In the genomic region with DNA sequence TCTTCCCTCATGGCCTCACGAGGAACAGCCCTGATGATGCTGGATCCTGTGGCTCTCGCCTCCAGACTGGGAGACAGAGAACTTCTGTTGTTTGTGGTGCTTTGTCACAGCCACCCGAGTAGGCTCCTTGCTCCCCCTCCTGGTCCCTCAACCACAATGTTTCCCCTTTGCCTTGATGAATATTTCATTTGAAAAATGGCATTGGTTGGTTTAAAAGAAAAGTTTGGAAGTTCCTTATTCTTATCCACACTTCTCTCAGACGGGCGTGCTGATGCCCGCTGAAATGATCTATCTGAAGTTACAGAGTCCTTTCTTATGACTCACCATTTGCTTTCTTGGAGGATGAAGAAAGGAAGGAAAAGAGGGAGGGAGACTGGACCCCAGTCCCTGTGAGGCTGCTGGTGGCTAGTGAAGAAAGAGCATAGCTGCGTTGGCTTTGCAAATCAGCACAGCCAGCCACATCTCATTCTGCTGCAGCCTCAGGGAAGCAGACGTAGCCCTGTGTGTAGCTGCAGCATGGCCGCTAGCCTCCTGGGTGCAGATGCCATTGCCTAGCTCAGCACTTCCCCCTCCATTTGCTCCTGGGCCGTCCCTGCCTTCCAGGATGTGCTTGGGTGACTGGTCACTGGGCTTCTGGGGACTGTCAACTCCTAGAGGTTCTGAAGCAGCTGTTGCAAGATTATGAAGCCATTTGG, we compare ENCODE assay signal across 8 cellular contexts.
DNase-seq lines count a peak whose midpoint lies in the region; ATAC-seq and TF ChIP-seq lines count a peak whose summit lies in the region.

No MANE protein-coding gene starts in this region.

- POLR2A ChIA-PET in SK-N-SH (lab: Yijun Ruan, JAX): no interaction called here

- no peaks in the 10 kb centered on the region for H3K79me2 ChIP-seq in SK-N-SH (ENCODE audit: insufficient read depth)

- H4K20me1 ChIP-seq in SK-N-SH (ENCODE audit: insufficient read depth): no peaks in the 10 kb centered on the region

- TF ChIP-seq CTCF in AG09309 (IDR thresholded peaks at IDR 0.05; ENCODE audit: control insufficient read depth, insufficient read depth, low read depth, low read length, missing control alignments) (peak; percentile 43), SK-N-SH (IDR thresholded peaks at IDR 0.05) (peak; percentile 50)

- DNase-seq in AG09309 (ENCODE audit: low read depth) (no peak), H4 (ENCODE audit: low spot score) (peak; percentile 64), SK-N-SH (peak; percentile 64), anterior cingulate cortex (lab: John Stamatoyannopoulos, UW) (peak in 30 of 58 donors; percentile 5 to 72 (median 27)), iPS DF 19.7 (ENCODE audit: low read depth, low spot score) (peak; percentile 15)
- DNase-seq in stimulated activated CD4-positive, alpha-beta T cell treated with anti-CD3 and anti-CD28 coated beads, Interleukin-2, amount 100 ng/mL, for 24 hours: peak; percentile 33 to 52

- peaks cover 0 to 9% of the 10 kb centered on the region in 2 experiments; a peak in 1 of 4 replicates for H3K4me1 ChIP-seq in SK-N-SH (ENCODE audit: control insufficient read depth in 1 of 2, insufficient read depth in 2 of 2, low read depth in 1 of 2, low read length in 1 of 2)

- H3K4me2 ChIP-seq in SK-N-SH: no peak overlapping the region

- no peak overlapping the region for H3K4me3 ChIP-seq in AG09309 (ENCODE audit: control insufficient read depth, low read depth, low read length)
- H3K4me3 ChIP-seq in SK-N-SH (ENCODE audit: low read depth in 2 of 2, low read length in 1 of 2): no peak overlapping the region

- H2AFZ ChIP-seq in SK-N-SH (ENCODE audit: low read depth): no peak overlapping the region

- no peak for ATAC-seq in GM21515 (IDR thresholded peaks at IDR 0.05; ENCODE audit: unreplicated experiment)
- ATAC-seq in HG02981 (IDR thresholded peaks at IDR 0.05; ENCODE audit: unreplicated experiment): no peak

- H3K9me2 ChIP-seq in SK-N-SH: no peaks in the 10 kb centered on the region

- no peak overlapping the region for H3K9ac ChIP-seq in SK-N-SH

- no peaks in the 10 kb centered on the region for H3K36me3 ChIP-seq in SK-N-SH (replicated peaks in 1 of 2; ENCODE audit: control insufficient read depth in 1 of 2, insufficient read depth in 2 of 2, low read length in 1 of 2)

- no peak for TF ChIP-seq EP300 in SK-N-SH (IDR thresholded peaks at IDR 0.05; ENCODE audit: borderline replicate concordance in 1 of 2, low read depth in 1 of 2, low read length in 1 of 2)

- TF ChIP-seq RAD21 in SK-N-SH (IDR thresholded peaks at IDR 0.05; ENCODE audit: low read length): peak; percentile 70

- CTCF ChIA-PET in SK-N-SH (lab: Yijun Ruan, JAX): interaction anchor here (0.9 to 2.0 kb wide), 6 partner anchors 18 to 334 kb away, joined by 3 to 5 read pairs (median 4); no protein-coding TSS in a partner anchor

- H3K27me3 ChIP-seq in SK-N-SH (ENCODE audit: insufficient read depth): no peaks in the 10 kb centered on the region

- H3F3A ChIP-seq in SK-N-SH (replicated peaks; ENCODE audit: insufficient read depth): no peaks in the 10 kb centered on the region

- no peak overlapping the region for H3K27ac ChIP-seq in SK-N-SH (ENCODE audit: low read depth in 2 of 2, low read length in 1 of 2)

- WGBS in SK-N-SH (ENCODE audit: low lambda C conversion rate): 46% methylated on average over 7 of the region's 10 CpGs

- no peaks in the 10 kb centered on the region for H3K9me3 ChIP-seq in SK-N-SH

TF ChIP-seq in SK-N-SH, 30 proteins besides CTCF, POLR2A, EP300 and RAD21:
- TF ChIP-seq SMC3 (IDR thresholded peaks at IDR 0.05; ENCODE audit: low read depth, low read length): peak; percentile 43; the same call in 1 of the 2 replicates
- TF ChIP-seq RFX5 (IDR thresholded peaks at IDR 0.05; ENCODE audit: low read length): no peak
- TF ChIP-seq, protein P1, sequence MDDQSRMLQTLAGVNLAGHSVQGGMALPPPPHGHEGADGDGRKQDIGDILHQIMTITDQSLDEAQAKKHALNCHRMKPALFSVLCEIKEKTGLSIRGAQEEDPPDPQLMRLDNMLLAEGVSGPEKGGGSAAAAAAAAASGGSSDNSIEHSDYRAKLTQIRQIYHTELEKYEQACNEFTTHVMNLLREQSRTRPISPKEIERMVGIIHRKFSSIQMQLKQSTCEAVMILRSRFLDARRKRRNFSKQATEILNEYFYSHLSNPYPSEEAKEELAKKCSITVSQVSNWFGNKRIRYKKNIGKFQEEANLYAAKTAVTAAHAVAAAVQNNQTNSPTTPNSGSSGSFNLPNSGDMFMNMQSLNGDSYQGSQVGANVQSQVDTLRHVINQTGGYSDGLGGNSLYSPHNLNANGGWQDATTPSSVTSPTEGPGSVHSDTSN (IDR thresholded peaks at IDR 0.05): no peak
